13 cellular contexts compared by ENCODE assay signal in genomic region chr17:45705123-45706009, GRCh38.
DNase-seq lines count a peak whose midpoint lies in the region; TF ChIP-seq lines count a peak whose summit lies in the region.
"Had no signal": no experiment of that assay in that cellular context is flagged by ENCODE, and none has a peak within 500 bp of the region (broad histone marks: within the 10 kb centered on the region; RNA-seq: fewer than 3 reads in every experiment).

No MANE protein-coding gene starts in this region.

- DNase-seq in 8988T (peak; percentile 20), Daoy (ENCODE audit: low read depth) (peak; percentile 86), SHP77 treated with DMSO at 0.1 percent for 48 hours (lab: John Stamatoyannopoulos, UW) (peak; percentile 28), hepatocyte (ENCODE audit: low spot score) (peak; percentile 67), KG1 (lab: John Stamatoyannopoulos, UW) (no peak), CD1c-positive myeloid dendritic cell (ENCODE audit: extremely low spot score) (no peak), NCI-H2107 (lab: John Stamatoyannopoulos, UW) (no peak), GM19238 (ENCODE audit: insufficient read length, low spot score) (no peak)
- DNase-seq: activated CD8-positive, alpha-beta memory T cell treated with anti-CD3 and anti-CD28 coated beads, Interleukin-2, amount 50 U/mL, for 4 hours; CD8-positive, alpha-beta T cell; GOT3; NCI-H2029 treated with DMSO at 0.1 percent for 48 hours had no signal

- no peaks in the 10 kb centered on the region for H4K20me1 ChIP-seq in hepatocyte (ENCODE audit: insufficient read depth, poor library complexity, severe bottlenecking)

- no peak overlapping the region for H3K4me2 ChIP-seq in hepatocyte

- H3K4me3 ChIP-seq in hepatocyte, result no peak overlapping the region
- H3K4me3 ChIP-seq: thoracic aorta had no signal

- peaks cover 4% of the 10 kb centered on the region for H3K27me3 ChIP-seq in hepatocyte

- H3K9me2 ChIP-seq in hepatocyte (replicated peaks; ENCODE audit: insufficient read depth), result no peaks in the 10 kb centered on the region

- no peaks in the 10 kb centered on the region for H3K4me1 ChIP-seq in hepatocyte (ENCODE audit: insufficient read depth)

- no peaks in the 10 kb centered on the region for H3K9me3 ChIP-seq in hepatocyte (ENCODE audit: low read depth)
- H3K9me3 ChIP-seq: thoracic aorta had no signal

- no peaks in the 10 kb centered on the region for H3K79me2 ChIP-seq in hepatocyte

- no peaks in the 10 kb centered on the region for H3K36me3 ChIP-seq in hepatocyte (replicated peaks; ENCODE audit: insufficient read depth, low read depth)
- H3K36me3 ChIP-seq: thoracic aorta had no signal

- peak overlapping the region; percentile 68 for H3K27ac ChIP-seq in hepatocyte
- H3K27ac ChIP-seq: thoracic aorta had no signal

- 60% methylated on average over 5 of the region's 5 CpGs for WGBS in hepatocyte (ENCODE audit: low lambda C conversion rate, missing lambda C conversion rate)

- H2AFZ ChIP-seq in hepatocyte, result no peak overlapping the region

- no peak for TF ChIP-seq CTCF in hepatocyte (IDR thresholded peaks at IDR 0.05; ENCODE audit: poor library complexity)

Comparison
In these comparisons a context has a peak if more than half of its experiments do, and no peak if none do; other contexts are left out.
1. DNase-seq: peak in 8988T (single experiment), Daoy (single experiment), SHP77 treated with DMSO at 0.1 percent for 48 hours (single experiment) and hepatocyte (single experiment); none in KG1 (single experiment), CD1c-positive myeloid dendritic cell (single experiment), NCI-H2107 (single experiment) and GM19238 (single experiment).